ENCODE assay signal across 12 cellular contexts in genomic region chr5:142600611-142601360, GRCh38.
A peak's percentile ranks its signal among the peaks of the same experiment; 100 is the strongest.
DNase-seq lines count a peak whose midpoint lies in the region; ATAC-seq and TF ChIP-seq lines count a peak whose summit lies in the region.
"Had no signal": no experiment of that assay in that cellular context is flagged by ENCODE, and none has a peak within 500 bp of the region (broad histone marks: within the 10 kb centered on the region; RNA-seq: fewer than 3 reads in every experiment).

No MANE protein-coding gene starts in this region.

- no peak for TF ChIP-seq CTCF in epithelial cell of esophagus (IDR thresholded peaks at IDR 0.05; ENCODE audit: insufficient read depth, low read depth, low read length, missing control alignments)

- no peak for ATAC-seq in GM18519 (IDR thresholded peaks at IDR 0.05; ENCODE audit: low FRiP score, unreplicated experiment)

- H3K27me3 ChIP-seq in ACC112 (ENCODE audit: insufficient read depth, low read length) (no peaks in the 10 kb centered on the region), muscle layer of duodenum (ENCODE audit: low read depth, low read length) (no peaks in the 10 kb centered on the region)
- H3K27me3 ChIP-seq: BLaER1 treated with 17β-estradiol and CSF1 and Interleukin-3, amounts not matched to agents 10 nM and 100 nM had no signal

- H3K4me3 ChIP-seq in ACC112 (ENCODE audit: low read depth, low read length) (peak overlapping the region; percentile 47), epithelial cell of esophagus (ENCODE audit: low read length) (no peak overlapping the region), muscle layer of duodenum (ENCODE audit: low read depth in 1 of 2, low read length in 2 of 2) (peak overlapping the region; percentile 35 to 40)
- H3K4me3 ChIP-seq: BLaER1 treated with 17β-estradiol and CSF1 and Interleukin-3, amounts not matched to agents 10 nM and 100 nM; skin epidermis had no signal

- peak overlapping the region; percentile 56 for H3K27ac ChIP-seq in ACC112 (ENCODE audit: low read depth, low read length)
- no peak overlapping the region for H3K27ac ChIP-seq in muscle layer of duodenum (ENCODE audit: low read length)
- H3K27ac ChIP-seq: BLaER1 treated with 17β-estradiol and CSF1 and Interleukin-3, amounts not matched to agents 10 nM and 100 nM; KMS-11; WERI-Rb-1 had no signal

- DNase-seq in NCI-H510A treated with DMSO at 0.1 percent for 48 hours (lab: John Stamatoyannopoulos, UW) (peak; percentile 35), epithelial cell of esophagus (ENCODE audit: low read depth) (peak; percentile 8), COR-L47 (lab: John Stamatoyannopoulos, UW) (no peak), NCI-H2107 treated with DMSO at 0.1 percent for 48 hours (lab: John Stamatoyannopoulos, UW; ENCODE audit: unreplicated experiment) (no peak)
- DNase-seq in stimulated activated CD4-positive, alpha-beta T cell treated with anti-CD3 and anti-CD28 coated beads, Interleukin-2, amount 100 ng/mL, for 24 hours, result no peak

- H3K4me1 ChIP-seq in ACC112 (ENCODE audit: control insufficient read depth, insufficient read depth, low read length, unreplicated experiment), result peaks cover 55% of the 10 kb centered on the region
- no peaks in the 10 kb centered on the region for H3K4me1 ChIP-seq in muscle layer of duodenum (ENCODE audit: control insufficient read depth in 1 of 2, insufficient read depth in 2 of 2, low read length in 2 of 2)

- H3K36me3 ChIP-seq in ACC112 (ENCODE audit: insufficient read depth, low read length) (no peaks in the 10 kb centered on the region), muscle layer of duodenum (ENCODE audit: control insufficient read depth in 1 of 2, insufficient read depth in 2 of 2, low read length in 2 of 2) (no peaks in the 10 kb centered on the region)
- H3K36me3 ChIP-seq: BLaER1 treated with 17β-estradiol and CSF1 and Interleukin-3, amounts not matched to agents 10 nM and 100 nM; WERI-Rb-1 had no signal

- no peaks in the 10 kb centered on the region for H3K79me2 ChIP-seq in ACC112 (ENCODE audit: control insufficient read depth, insufficient read depth, low read length, unreplicated experiment)

- peak overlapping the region; percentile 89 for H2AFZ ChIP-seq in ACC112 (ENCODE audit: low read length, unreplicated experiment)

- H3K9me3 ChIP-seq in muscle layer of duodenum (ENCODE audit: control insufficient read depth in 1 of 2, low read length in 2 of 2), result no peaks in the 10 kb centered on the region
- H3K9me3 ChIP-seq: BLaER1 treated with 17β-estradiol and CSF1 and Interleukin-3, amounts not matched to agents 10 nM and 100 nM had no signal

Comparison
In these comparisons a context has a peak if more than half of its experiments do, and no peak if none do; other contexts are left out.
1. DNase-seq: peak in NCI-H510A treated with DMSO at 0.1 percent for 48 hours (single experiment) and epithelial cell of esophagus (single experiment); none in stimulated activated CD4-positive, alpha-beta T cell treated with anti-CD3 and anti-CD28 coated beads, Interleukin-2, amount 100 ng/mL, for 24 hours (0 of 2), COR-L47 (single experiment) and NCI-H2107 treated with DMSO at 0.1 percent for 48 hours (single experiment).